26 cellular contexts compared by ENCODE assay signal in the genomic region with DNA sequence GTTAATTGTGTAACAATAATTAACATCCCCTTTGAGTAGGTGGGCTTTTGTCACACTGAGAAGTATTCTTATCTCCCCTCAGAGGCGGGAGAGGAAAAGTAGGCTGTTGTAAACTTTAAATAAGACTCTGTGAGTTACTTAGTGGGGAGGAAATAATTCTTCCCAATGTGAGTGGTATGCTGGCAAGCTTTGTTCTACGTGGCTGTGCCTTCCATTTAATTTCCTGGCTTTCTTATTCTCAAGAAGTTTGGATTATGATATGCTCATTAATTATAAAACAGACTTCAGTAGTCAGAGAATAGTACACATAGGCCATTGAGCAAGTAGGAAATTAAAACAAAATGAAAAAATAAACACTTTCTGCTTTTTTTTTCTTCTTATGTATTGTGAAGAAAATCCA. TPM values are rescaled to one million over a fixed set of nuclear protein-coding genes. Genes with fewer than 3 reads are reported as not detected.
"Had no signal": no experiment of that assay in that cellular context is flagged by ENCODE, and none has a peak within 500 bp of the region (broad histone marks: within the 10 kb centered on the region; RNA-seq: fewer than 3 reads in every experiment).

No MANE protein-coding gene starts in this region.

- H3K27me3 ChIP-seq: gastrocnemius medialis, hepatocyte, ovary, suprapubic skin, tibial artery had no signal

- H3K27ac ChIP-seq: gastrocnemius medialis, hepatocyte, ovary, psoas muscle, suprapubic skin, tibial artery had no signal

- H3K4me3 ChIP-seq: gastrocnemius medialis, hepatocyte, ovary, psoas muscle, smooth muscle cell, suprapubic skin, tibial artery had no signal

- H2AFZ ChIP-seq: hepatocyte had no signal

- H3K9me3 ChIP-seq: gastrocnemius medialis, ovary, psoas muscle, suprapubic skin, tibial artery had no signal

- DNase-seq: activated B cell treated with CpG ODN at 0.5 μM for 24 hours; activated CD4-positive, alpha-beta T cell treated with anti-CD3 and anti-CD28 coated beads, Interleukin-2, amount 50 U/mL, for 1 hour; activated CD8-positive, alpha-beta T cell treated with anti-CD3 and anti-CD28 coated beads for 36 hours; activated gamma-delta T cell treated with Interleukin-2 at 50 U/mL for 16 hours; activated naive CD4-positive, alpha-beta T cell treated with anti-CD3 and anti-CD28 coated beads, Interleukin-2, amount 50 U/mL, for 16 hours; activated T-cell treated with anti-CD3 and anti-CD28 coated beads, Interleukin-2, amount 50 U/mL, for 4 hours; amniotic stem cell; caudate nucleus; dermis blood vessel endothelial cell; effector memory CD4-positive, alpha-beta T cell; erythroblast; gastrocnemius medialis; left cardiac atrium; mammary epithelial cell; ovary; psoas muscle; stimulated activated CD4-positive, alpha-beta T cell treated with anti-CD3 and anti-CD28 coated beads, Interleukin-1b, Interleukin-23, amount 100 ng/mL, for 48 hours; stimulated activated CD4-positive, alpha-beta T cell treated with anti-CD3 and anti-CD28 coated beads, Interleukin-4, amount 100 ng/mL, for 4 hours; stimulated activated CD8-positive, alpha-beta memory T cell treated with anti-CD3 and anti-CD28 coated beads, Interleukin-4, amount 100 ng/mL, for 48 hours; stimulated activated naive CD8-positive, alpha-beta T cell treated with anti-CD3 and anti-CD28 coated beads, Interleukin-15, amount 100 ng/mL, for 72 hours; T-helper 2 cell; tibial artery had no signal

- H3K4me2 ChIP-seq: hepatocyte, smooth muscle cell had no signal

- H3K4me1 ChIP-seq: psoas muscle had no signal

- H3K36me3 ChIP-seq: gastrocnemius medialis, ovary, suprapubic skin, tibial artery had no signal

RNA-seq across cellular contexts. Expression of a gene that starts 19.1 kb away (rescaled TPM):
- polyA plus RNA-seq: keratinocyte, mammary epithelial cell had no signal
